Comparison of ENCODE assay signal across 10 cellular contexts in genomic region chr3:49904448-49904847, GRCh38. TPM values are rescaled to one million over a fixed set of nuclear protein-coding genes. Genes with fewer than 3 reads are reported as not detected.
DNase-seq lines count a peak whose midpoint lies in the region; ATAC-seq, FAIRE-seq and TF ChIP-seq lines count a peak whose summit lies in the region.
"Not testable (repeated sequence)": the region's sequence is repeated elsewhere in the genome, so short reads cannot be mapped to it uniquely, and the experiment has no call there.
"Had no signal": no experiment of that assay in that cellular context is flagged by ENCODE, and none has a peak within 500 bp of the region (broad histone marks: within the 10 kb centered on the region; RNA-seq: fewer than 3 reads in every experiment).

No MANE protein-coding gene starts in this region.

- H3K79me2 ChIP-seq in keratinocyte (ENCODE audit: control insufficient read depth, insufficient read depth, low read length), result peaks cover 39% of the 10 kb centered on the region

- CTCF ChIA-PET in CD4-positive, alpha-beta T cell (lab: Charles Lee), result interaction anchor here (0.5 to 1.6 kb wide), 3 partner anchors 34 to 365 kb away, joined by 3 to 4 read pairs (median 4); no protein-coding TSS in a partner anchor

- H3K4me1 ChIP-seq in colonic mucosa (peaks cover 29% of the 10 kb centered on the region), keratinocyte (ENCODE audit: control insufficient read depth, extremely low read depth, insufficient read depth, low read length) (peaks cover 33% of the 10 kb centered on the region), neutrophil (ENCODE audit: control insufficient read depth in 1 of 2, insufficient read depth in 1 of 2, low read depth in 1 of 2, low read length in 1 of 2) (peaks cover 34 to 35% of the 10 kb centered on the region in 2 experiments), vagina (peaks cover 66% of the 10 kb centered on the region)

- not testable (repeated sequence) for H4K20me1 ChIP-seq in keratinocyte (ENCODE audit: control insufficient read depth, extremely low read depth, insufficient read depth, low read length)

- H3K27me3 Mint-ChIP-seq in CD4-positive, alpha-beta T cell; T-helper 17 cell; activated T-helper 1 cell treated with anti-CD3 and anti-CD28 coated beads, Interleukin-12 subunit alpha, Interleukin-12 subunit beta, Interleukin-2, Interleukin-4 antibody, amounts not matched to agents 30 ng/mL and 10 ng/mL and 1 ng/mL, durations not matched to agents 14 hours and 24 hours and 36 hours (ENCODE audit: insufficient read depth): not testable (repeated sequence)

- H3K27me3 ChIP-seq in CD4-positive, alpha-beta T cell (ENCODE audit: control insufficient read depth, insufficient read depth, low read length); colonic mucosa; keratinocyte (ENCODE audit: control insufficient read depth, extremely low read depth, insufficient read depth, low read length); neutrophil; vagina: not testable (repeated sequence)

- H3K4me2 ChIP-seq in keratinocyte (ENCODE audit: control insufficient read depth, extremely low read depth, insufficient read depth, low read depth, low read length), result peak overlapping the region; percentile 30

- not testable (repeated sequence) for TF ChIP-seq CTCF in CD4-positive, alpha-beta T cell (IDR thresholded peaks at IDR 0.05); colonic mucosa (IDR thresholded peaks at IDR 0.05); keratinocyte (optimal IDR thresholded peaks at IDR 0.05 in 1 of 3, IDR thresholded peaks at IDR 0.05 in 1 of 3, conservative IDR thresholded peaks at IDR 0.05 in 1 of 3; ENCODE audit: extremely low read depth in 1 of 3, insufficient read depth in 2 of 3, low read length in 3 of 3); neutrophil (IDR thresholded peaks at IDR 0.05); vagina (IDR thresholded peaks at IDR 0.05)

- H3K4me3 ChIP-seq in colonic mucosa, result peak overlapping the region; percentile 43
- H3K4me3 ChIP-seq in keratinocyte (ENCODE audit: control insufficient read depth in 2 of 3, extremely low read depth in 1 of 3, insufficient read depth in 2 of 3, low read depth in 1 of 3, low read length in 3 of 3); neutrophil (ENCODE audit: low read depth in 1 of 2, low read length in 1 of 2); vagina: not testable (repeated sequence)

- peak overlapping the region in 1 of 2 donors; percentile 89 for H3K9ac ChIP-seq in colonic mucosa (ENCODE audit: low read depth in 2 of 2, low read length in 2 of 2)
- H3K9ac ChIP-seq in keratinocyte (ENCODE audit: control insufficient read depth, extremely low read depth, insufficient read depth, low read length), result not testable (repeated sequence)

- H3K27ac Mint-ChIP-seq in CD4-positive, alpha-beta T cell; activated T-helper 1 cell treated with anti-CD3 and anti-CD28 coated beads, Interleukin-12 subunit alpha, Interleukin-12 subunit beta, Interleukin-2, Interleukin-4 antibody, amounts not matched to agents 30 ng/mL and 10 ng/mL and 1 ng/mL, durations not matched to agents 14 hours and 24 hours and 36 hours: not testable (repeated sequence)
- peak overlapping the region; percentile 69 for H3K27ac Mint-ChIP-seq in T-helper 17 cell

- H3K9me3 ChIP-seq in CD4-positive, alpha-beta T cell (ENCODE audit: control insufficient read depth, low read length); KOPT-K1 (ENCODE audit: insufficient read depth, low read length, poor library complexity, severe bottlenecking); T-helper 17 cell (ENCODE audit: control insufficient read depth, low read length, poor library complexity, severe bottlenecking); colonic mucosa; keratinocyte (ENCODE audit: control insufficient read depth, low read depth, low read length); neutrophil; vagina: not testable (repeated sequence)

- not testable (repeated sequence) for DNase-seq in CD4-positive, alpha-beta T cell; T-helper 17 cell; activated T-helper 1 cell treated with anti-CD3 and anti-CD28 coated beads, Interleukin-12 subunit alpha, Interleukin-12 subunit beta, Interleukin-2, Interleukin-4 antibody, amounts not matched to agents 30 ng/mL and 10 ng/mL and 1 ng/mL, durations not matched to agents 14 hours and 24 hours and 36 hours (ENCODE audit: low spot score); colonic mucosa; keratinocyte (ENCODE audit: low read depth, low spot score); vagina (ENCODE audit: extremely low spot score in 2 of 2)

- POLR2A ChIA-PET in CD4-positive, alpha-beta T cell (lab: Charles Lee), result interaction anchor here (1.7 kb wide), 1 partner anchor 25 kb away, joined by 3 read pairs; the partner anchor contains the start of gene MON1A

- dilution Hi-C loops in keratinocyte (cut with MboI; ENCODE audit: extremely low pct_ligation_motif_present, low sequenced_read_pairs), result not testable (repeated sequence)

- peak overlapping the region; percentile 41 for H3K27ac ChIP-seq in CD4-positive, alpha-beta T cell (ENCODE audit: low read depth, low read length)
- H3K27ac ChIP-seq in KOPT-K1 (ENCODE audit: low read depth, low read length, poor library complexity, severe bottlenecking) (peak overlapping the region; percentile 87), colonic mucosa (peak overlapping the region; percentile 86), neutrophil (peak overlapping the region; percentile 68), vagina (peak overlapping the region; percentile 73)
- not testable (repeated sequence) for H3K27ac ChIP-seq in keratinocyte (ENCODE audit: control insufficient read depth, insufficient read depth, low read length)

- H3K36me3 ChIP-seq in KOPT-K1 (ENCODE audit: insufficient read depth, low read length); colonic mucosa; neutrophil; vagina: not testable (repeated sequence)
- H3K36me3 ChIP-seq in keratinocyte (ENCODE audit: control insufficient read depth in 2 of 2, extremely low read depth in 1 of 2, insufficient read depth in 2 of 2, low read length in 2 of 2), result peaks cover 1 to 13% of the 10 kb centered on the region in 2 experiments

- not testable (repeated sequence) for FAIRE-seq in keratinocyte (lab: Jason Lieb, UNC)

- H3K4me1 Mint-ChIP-seq in CD4-positive, alpha-beta T cell (ENCODE audit: low read depth), result peaks cover 33% of the 10 kb centered on the region
- peaks cover 26% of the 10 kb centered on the region for H3K4me1 Mint-ChIP-seq in T-helper 17 cell
- peaks cover 32% of the 10 kb centered on the region for H3K4me1 Mint-ChIP-seq in activated T-helper 1 cell treated with anti-CD3 and anti-CD28 coated beads, Interleukin-12 subunit alpha, Interleukin-12 subunit beta, Interleukin-2, Interleukin-4 antibody, amounts not matched to agents 30 ng/mL and 10 ng/mL and 1 ng/mL, durations not matched to agents 14 hours and 24 hours and 36 hours (ENCODE audit: low read depth)

- not testable (repeated sequence) for H3K9me1 ChIP-seq in keratinocyte (ENCODE audit: control insufficient read depth, extremely low read depth, insufficient read depth, low read length)

- H2AFZ ChIP-seq in keratinocyte (ENCODE audit: control insufficient read depth, low read length), result not testable (repeated sequence)

- intact Hi-C loops in CD4-positive, alpha-beta T cell (cut with DNase I, micrococcal nuclease), result loop anchor here in 1 of 2 experiments (2.0 to 5.0 kb wide), 3 partner anchors 38 to 117 kb away; partner anchors contain the start of genes IP6K1, RBM6 and TRAIP
- intact Hi-C loops in activated T-helper 1 cell treated with anti-CD3 and anti-CD28 coated beads, Interleukin-12 subunit alpha, Interleukin-12 subunit beta, Interleukin-2, Interleukin-4 antibody, amounts not matched to agents 30 ng/mL and 10 ng/mL and 1 ng/mL, durations not matched to agents 14 hours and 24 hours and 36 hours (cut with micrococcal nuclease), result loop anchor here (5.0 kb wide), 2 partner anchors 117 to 367 kb away; partner anchors contain the start of gene IP6K1
- intact Hi-C loops in colonic mucosa (cut with DNase I), result loop anchor here (10.0 kb wide), 1 partner anchor 200 kb away; no protein-coding TSS in a partner anchor
- intact Hi-C loops in vagina (cut with DNase I), result not testable (repeated sequence)

- not testable (repeated sequence) for ATAC-seq in CD4-positive, alpha-beta T cell (ENCODE audit: poor library complexity); T-helper 17 cell

- TF ChIP-seq POLR2A in vagina (IDR thresholded peaks at IDR 0.05), result not testable (repeated sequence)

- not testable (repeated sequence) for H3K4me3 Mint-ChIP-seq in CD4-positive, alpha-beta T cell
- peak overlapping the region; percentile 88 for H3K4me3 Mint-ChIP-seq in T-helper 17 cell
- H3K4me3 Mint-ChIP-seq in activated T-helper 1 cell treated with anti-CD3 and anti-CD28 coated beads, Interleukin-12 subunit alpha, Interleukin-12 subunit beta, Interleukin-2, Interleukin-4 antibody, amounts not matched to agents 30 ng/mL and 10 ng/mL and 1 ng/mL, durations not matched to agents 14 hours and 24 hours and 36 hours, result peak overlapping the region; percentile 86

- not testable (repeated sequence) for H3K9me3 Mint-ChIP-seq in CD4-positive, alpha-beta T cell; activated T-helper 1 cell treated with anti-CD3 and anti-CD28 coated beads, Interleukin-12 subunit alpha, Interleukin-12 subunit beta, Interleukin-2, Interleukin-4 antibody, amounts not matched to agents 30 ng/mL and 10 ng/mL and 1 ng/mL, durations not matched to agents 14 hours and 24 hours and 36 hours

- not testable (repeated sequence) for H3K36me3 Mint-ChIP-seq in CD4-positive, alpha-beta T cell (ENCODE audit: low read depth); T-helper 17 cell (ENCODE audit: low read depth); activated T-helper 1 cell treated with anti-CD3 and anti-CD28 coated beads, Interleukin-12 subunit alpha, Interleukin-12 subunit beta, Interleukin-2, Interleukin-4 antibody, amounts not matched to agents 30 ng/mL and 10 ng/mL and 1 ng/mL, durations not matched to agents 14 hours and 24 hours and 36 hours (ENCODE audit: low read depth)

RNA-seq across cellular contexts. Expression of gene MST1R, which starts 0.8 kb away (rescaled TPM):
- under 1 TPM; 0.55 to 0.89 TPM for total RNA-seq in CD4-positive, alpha-beta T cell
- total RNA-seq in T-helper 17 cell, result 1 to 10 TPM in 1 of 2 donors, under 1 TPM in 1; 0.63 to 1.7 TPM
- 1.6 and 2.5 TPM in 2 replicates for total RNA-seq in activated T-helper 1 cell treated with anti-CD3 and anti-CD28 coated beads, Interleukin-12 subunit alpha, Interleukin-12 subunit beta, Interleukin-2, Interleukin-4 antibody, amounts not matched to agents 30 ng/mL and 10 ng/mL and 1 ng/mL, durations not matched to agents 14 hours and 24 hours and 36 hours
- total RNA-seq in colonic mucosa, result 100 to 1,000 TPM in 1 of 2 donors, 10 to 100 TPM in 1; 88.9 to 173 TPM
- 106 to 161 TPM (median 110 TPM) in 3 replicates for polyA plus RNA-seq in keratinocyte
- 7.1 TPM for polyA plus RNA-seq in keratinocyte (2011; ENCODE audit: low read depth)
- 24.6 and 29.8 TPM in 2 replicates for polyA plus RNA-seq in keratinocyte (2011; cell fraction: cytosol; rRNA removed)
- 430 and 542 TPM in 2 replicates for polyA plus RNA-seq in keratinocyte (2011; cell fraction: nucleus; rRNA removed)
- 61.6 and 90.8 TPM in 2 replicates for polyA plus RNA-seq in keratinocyte (2012; ENCODE audit: low replicate concordance)
- polyA minus RNA-seq in keratinocyte, result 183 to 373 TPM (median 239 TPM) in 3 replicates
- 68.5 TPM for polyA minus RNA-seq in keratinocyte (2011; cell fraction: cytosol; rRNA and poly(A)+ RNA removed)
- 226 and 227 TPM in 2 replicates for polyA minus RNA-seq in keratinocyte (2011; cell fraction: nucleus; rRNA and poly(A)+ RNA removed)
- total RNA-seq in vagina, result 38.1 TPM

RNA-seq across cellular contexts. Expression of gene MON1A, which starts 25.2 kb away (rescaled TPM):
- total RNA-seq in CD4-positive, alpha-beta T cell, result 1 to 10 TPM in 1 of 2 experiments, under 1 TPM in 1; 0.85 to 1.3 TPM
- total RNA-seq in T-helper 17 cell (1 to 10 TPM; 2.3 to 4.6 TPM), colonic mucosa (10 to 100 TPM in 1 of 2 donors, 1 to 10 TPM in 1; 4.5 to 14.9 TPM), vagina (10.6 TPM)
- total RNA-seq in activated T-helper 1 cell treated with anti-CD3 and anti-CD28 coated beads, Interleukin-12 subunit alpha, Interleukin-12 subunit beta, Interleukin-2, Interleukin-4 antibody, amounts not matched to agents 30 ng/mL and 10 ng/mL and 1 ng/mL, durations not matched to agents 14 hours and 24 hours and 36 hours, result 15.5 and 17.3 TPM in 2 replicates
- 10.7 to 14.9 TPM (median 14.7 TPM) in 3 replicates for polyA plus RNA-seq in keratinocyte
- polyA plus RNA-seq in keratinocyte (2011; ENCODE audit: low read depth), result 4.0 TPM
- 9.8 and 19.0 TPM in 2 replicates for polyA plus RNA-seq in keratinocyte (2011; cell fraction: cytosol; rRNA removed)
- 11.0 and 15.9 TPM in 2 replicates for polyA plus RNA-seq in keratinocyte (2011; cell fraction: nucleus; rRNA removed)
- polyA plus RNA-seq in keratinocyte (2012; ENCODE audit: low replicate concordance), result 8.3 and 14.7 TPM in 2 replicates
- 7.8 to 23.6 TPM (median 11.8 TPM) in 3 replicates for polyA minus RNA-seq in keratinocyte
- 28.8 TPM for polyA minus RNA-seq in keratinocyte (2011; cell fraction: cytosol; rRNA and poly(A)+ RNA removed)
- polyA minus RNA-seq in keratinocyte (2011; cell fraction: nucleus; rRNA and poly(A)+ RNA removed), result 7.1 TPM in 2 replicates

RNA-seq across cellular contexts. Expression of gene CAMKV, which starts 34.7 kb away (rescaled TPM):
- under 1 TPM in 1 of 2 experiments, not detected in 1; 0.28 TPM for total RNA-seq in CD4-positive, alpha-beta T cell
- total RNA-seq in T-helper 17 cell (under 1 TPM; 0.47 to 0.89 TPM), colonic mucosa (under 1 TPM; 0.21 to 0.30 TPM), vagina (not detected)
- total RNA-seq in activated T-helper 1 cell treated with anti-CD3 and anti-CD28 coated beads, Interleukin-12 subunit alpha, Interleukin-12 subunit beta, Interleukin-2, Interleukin-4 antibody, amounts not matched to agents 30 ng/mL and 10 ng/mL and 1 ng/mL, durations not matched to agents 14 hours and 24 hours and 36 hours, result 0.96 and 1.0 TPM in 2 replicates
- not detected in 3 replicates for polyA plus RNA-seq in keratinocyte
- polyA plus RNA-seq in keratinocyte (2011; ENCODE audit: low read depth), result not detected
- not detected in 2 replicates for polyA plus RNA-seq in keratinocyte (2011; cell fraction: cytosol; rRNA removed)
- 0.10 and 0.12 TPM in 2 replicates for polyA plus RNA-seq in keratinocyte (2011; cell fraction: nucleus; rRNA removed)
- not detected in 2 replicates for polyA plus RNA-seq in keratinocyte (2012; ENCODE audit: low replicate concordance)
- polyA minus RNA-seq in keratinocyte, result 0.36 TPM in 1 of 3 replicates, not detected in the others
- not detected for polyA minus RNA-seq in keratinocyte (2011; cell fraction: cytosol; rRNA and poly(A)+ RNA removed)
- not detected in 2 replicates for polyA minus RNA-seq in keratinocyte (2011; cell fraction: nucleus; rRNA and poly(A)+ RNA removed)
- total RNA-seq: mesothelial cell of epicardium, NCI-H460 had no signal

RNA-seq across cellular contexts. Expression of gene RBM6, which starts 35.5 kb away (rescaled TPM):
- total RNA-seq in CD4-positive, alpha-beta T cell, result 100 to 1,000 TPM in 1 of 2 experiments, 10 to 100 TPM in 1; 99.3 to 106 TPM
- total RNA-seq in T-helper 17 cell (100 to 1,000 TPM; 129 to 148 TPM), colonic mucosa (10 to 100 TPM; 49.8 to 60.3 TPM), vagina (71.5 TPM)
- 99.0 and 100 TPM in 2 replicates for total RNA-seq in activated T-helper 1 cell treated with anti-CD3 and anti-CD28 coated beads, Interleukin-12 subunit alpha, Interleukin-12 subunit beta, Interleukin-2, Interleukin-4 antibody, amounts not matched to agents 30 ng/mL and 10 ng/mL and 1 ng/mL, durations not matched to agents 14 hours and 24 hours and 36 hours
- polyA plus RNA-seq in keratinocyte, result 34.3 to 43.2 TPM (median 36.4 TPM) in 3 replicates
- polyA plus RNA-seq in keratinocyte (2011; ENCODE audit: low read depth), result 73.6 TPM
- polyA plus RNA-seq in keratinocyte (2011; cell fraction: cytosol; rRNA removed), result 20.5 and 27.8 TPM in 2 replicates
- polyA plus RNA-seq in keratinocyte (2011; cell fraction: nucleus; rRNA removed), result 128 and 131 TPM in 2 replicates
- polyA plus RNA-seq in keratinocyte (2012; ENCODE audit: low replicate concordance), result 33.0 and 37.4 TPM in 2 replicates
- 16.3 to 42.3 TPM (median 16.9 TPM) in 3 replicates for polyA minus RNA-seq in keratinocyte
- polyA minus RNA-seq in keratinocyte (2011; cell fraction: cytosol; rRNA and poly(A)+ RNA removed), result 15.2 TPM
- 29.2 and 61.6 TPM in 2 replicates for polyA minus RNA-seq in keratinocyte (2011; cell fraction: nucleus; rRNA and poly(A)+ RNA removed)

RNA-seq across cellular contexts. Expression of gene TRAIP, which starts 48.1 kb away (rescaled TPM):
- total RNA-seq in CD4-positive, alpha-beta T cell, result 1 to 10 TPM; 2.4 TPM
- 1 to 10 TPM; 4.8 to 5.5 TPM for total RNA-seq in T-helper 17 cell
- 26.5 and 27.9 TPM in 2 replicates for total RNA-seq in activated T-helper 1 cell treated with anti-CD3 and anti-CD28 coated beads, Interleukin-12 subunit alpha, Interleukin-12 subunit beta, Interleukin-2, Interleukin-4 antibody, amounts not matched to agents 30 ng/mL and 10 ng/mL and 1 ng/mL, durations not matched to agents 14 hours and 24 hours and 36 hours
- total RNA-seq in colonic mucosa, result 10 to 100 TPM in 1 of 2 donors, 1 to 10 TPM in 1; 3.6 to 19.7 TPM
- 3.7 to 5.8 TPM (median 5.8 TPM) in 3 replicates for polyA plus RNA-seq in keratinocyte
- 0.76 TPM for polyA plus RNA-seq in keratinocyte (2011; ENCODE audit: low read depth)
- polyA plus RNA-seq in keratinocyte (2011; cell fraction: cytosol; rRNA removed), result 1.9 and 2.2 TPM in 2 replicates
- polyA plus RNA-seq in keratinocyte (2011; cell fraction: nucleus; rRNA removed), result 8.6 and 8.9 TPM in 2 replicates
- polyA plus RNA-seq in keratinocyte (2012; ENCODE audit: low replicate concordance), result 0.79 and 3.7 TPM in 2 replicates
- polyA minus RNA-seq in keratinocyte, result 3.6 to 7.2 TPM (median 5.9 TPM) in 3 replicates
- polyA minus RNA-seq in keratinocyte (2011; cell fraction: cytosol; rRNA and poly(A)+ RNA removed), result not detected
- polyA minus RNA-seq in keratinocyte (2011; cell fraction: nucleus; rRNA and poly(A)+ RNA removed), result 1.3 and 1.4 TPM in 2 replicates
- 17.4 TPM for total RNA-seq in vagina

Comparison
In these comparisons a context has a peak if more than half of its experiments do, and no peak if none do; other contexts are left out.
1. RNA of gene MST1R, which starts 0.8 kb away (total RNA-seq): 88.9 to 173 TPM in colonic mucosa and 38.1 TPM in vagina (single experiment); 0.63 to 1.7 TPM in T-helper 17 cell, 1.6 to 2.5 TPM in activated T-helper 1 cell treated with anti-CD3 and anti-CD28 coated beads, Interleukin-12 subunit alpha, Interleukin-12 subunit beta, Interleukin-2, Interleukin-4 antibody, amounts not matched to agents 30 ng/mL and 10 ng/mL and 1 ng/mL, durations not matched to agents 14 hours and 24 hours and 36 hours and 0.55 to 0.89 TPM in CD4-positive, alpha-beta T cell; every median in the first group is over 10 times any median in the second.